Comparison of ENCODE assay signal across 7 cellular contexts in the genomic region with DNA sequence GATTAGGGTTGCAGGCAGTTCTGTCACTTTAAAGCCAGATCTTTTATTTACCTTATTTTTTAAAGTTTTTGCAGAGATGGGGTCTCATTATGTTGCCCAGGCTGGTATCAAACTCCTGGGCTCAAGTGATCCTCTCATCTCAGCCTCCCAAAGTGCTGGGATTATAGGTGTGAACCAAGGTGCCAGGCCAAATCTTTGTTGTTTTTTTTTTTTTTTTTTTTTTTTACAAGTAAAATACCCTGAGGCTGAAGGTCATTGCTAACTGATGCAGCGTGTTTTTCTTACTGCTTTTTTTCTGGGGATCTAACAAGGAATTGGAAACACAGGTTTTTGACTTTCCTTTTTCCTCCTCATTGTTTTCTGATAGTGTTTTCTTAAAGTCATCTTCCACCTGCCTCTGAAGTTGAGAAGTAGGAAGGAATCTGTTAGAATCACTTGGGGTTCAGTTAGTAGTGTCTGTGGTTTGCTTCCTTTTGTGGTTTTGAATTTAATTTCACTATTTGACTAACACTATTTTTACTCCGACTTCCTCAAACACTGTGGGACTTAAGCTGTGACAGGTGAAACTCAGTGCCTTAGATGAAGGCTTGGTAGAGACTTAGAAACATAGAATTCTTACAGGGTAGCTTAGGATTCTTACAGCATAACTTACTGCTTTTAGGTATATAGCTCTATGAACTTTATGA. TPM values are rescaled to one million over a fixed set of nuclear protein-coding genes. Genes with fewer than 3 reads are reported as not detected.
DNase-seq lines count a peak whose midpoint lies in the region; ATAC-seq and TF ChIP-seq lines count a peak whose summit lies in the region.

No MANE protein-coding gene starts in this region.

- H3K27me3 ChIP-seq in hepatocyte = no peaks in the 10 kb centered on the region
- no peaks in the 10 kb centered on the region for H3K27me3 ChIP-seq in gastroesophageal sphincter

- TF ChIP-seq CTCF in hepatocyte (IDR thresholded peaks at IDR 0.05; ENCODE audit: poor library complexity) = no peak
- TF ChIP-seq CTCF in gastroesophageal sphincter (IDR thresholded peaks at IDR 0.05) = no peak

- peak overlapping the region; percentile 41 for H3K4me2 ChIP-seq in hepatocyte

- H3K4me1 ChIP-seq in hepatocyte (ENCODE audit: insufficient read depth) = peaks cover 24% of the 10 kb centered on the region
- H3K4me1 ChIP-seq in gastroesophageal sphincter = peaks cover 2 to 87% (median 4%) of the 10 kb centered on the region in 3 donors

- no peaks in the 10 kb centered on the region for H3K9me3 ChIP-seq in hepatocyte (ENCODE audit: low read depth)
- H3K9me3 ChIP-seq in gastroesophageal sphincter = no peaks in the 10 kb centered on the region

- peaks cover 84% of the 10 kb centered on the region for H4K20me1 ChIP-seq in hepatocyte (ENCODE audit: insufficient read depth, poor library complexity, severe bottlenecking)

- TF ChIP-seq POLR2A in gastroesophageal sphincter (IDR thresholded peaks at IDR 0.05) = no peak

- H3K9me2 ChIP-seq in hepatocyte (replicated peaks; ENCODE audit: insufficient read depth) = no peaks in the 10 kb centered on the region

- H3K4me3 ChIP-seq in hepatocyte = no peak overlapping the region
- no peak overlapping the region for H3K4me3 ChIP-seq in gastroesophageal sphincter

- H3K27ac ChIP-seq in hepatocyte = peak overlapping the region; percentile 30
- no peak overlapping the region for H3K27ac ChIP-seq in gastroesophageal sphincter

- peaks cover 100% of the 10 kb centered on the region for H3K79me2 ChIP-seq in hepatocyte

- 58% methylated on average over 2 of the region's 2 CpGs for WGBS in hepatocyte (ENCODE audit: low lambda C conversion rate, missing lambda C conversion rate)
- WGBS in gastroesophageal sphincter (ENCODE audit: low coverage in 1 of 2), 2 donors = 64 to 86% methylated on average over 1 to 2 of the region's 2 CpGs

- no peak for TF ChIP-seq EP300 in gastroesophageal sphincter (IDR thresholded peaks at IDR 0.05)

- H2AFZ ChIP-seq in hepatocyte = no peak overlapping the region

- H3K36me3 ChIP-seq in hepatocyte (replicated peaks; ENCODE audit: insufficient read depth, low read depth) (no peaks in the 10 kb centered on the region), gastroesophageal sphincter (peaks cover 0 to 21% of the 10 kb centered on the region in 2 donors)

- ATAC-seq in GM18861 (IDR thresholded peaks at IDR 0.05; ENCODE audit: unreplicated experiment) (peak; percentile 79), HG02588 (IDR thresholded peaks at IDR 0.05; ENCODE audit: unreplicated experiment) (peak; percentile 79), gastroesophageal sphincter (no peak)

- DNase-seq in NAMALWA (ENCODE audit: low spot score) (peak; percentile 86), hepatocyte (ENCODE audit: low spot score) (no peak), mucosa of gallbladder (ENCODE audit: low spot score) (no peak), cerebellar nuclear complex (lab: John Stamatoyannopoulos, UW) (no peak)

RNA-seq across cellular contexts. Expression of gene CLTC, which starts 22.2 kb away (rescaled TPM):
- total RNA-seq in hepatocyte (342 and 356 TPM in 2 replicates), gastroesophageal sphincter (100 to 1,000 TPM; 290 to 342 (median 317) TPM), mucosa of gallbladder (246 TPM)
- polyA plus RNA-seq in hepatocyte = 90.6 and 98.5 TPM in 2 replicates
